In genomic region chr18:34299828-34300227, GRCh38 we compare ENCODE assay signal across 25 cellular contexts.
DNase-seq lines count a peak whose midpoint lies in the region; ATAC-seq, FAIRE-seq and TF ChIP-seq lines count a peak whose summit lies in the region.
"Had no signal": no experiment of that assay in that cellular context is flagged by ENCODE, and none has a peak within 500 bp of the region (broad histone marks: within the 10 kb centered on the region; RNA-seq: fewer than 3 reads in every experiment).

No MANE protein-coding gene starts in this region.

- DNase-seq in GM06990 (ENCODE audit: extremely low read depth, insufficient read length) (peak; percentile 20), GM12892 (ENCODE audit: insufficient read length) (no peak), NCI-H2227 treated with DMSO at 0.1 percent for 48 hours (lab: John Stamatoyannopoulos, UW) (peak; percentile 35), posterior vena cava (ENCODE audit: low spot score) (no peak), NCI-H1105 (lab: John Stamatoyannopoulos, UW) (no peak)
- DNase-seq: 8988T; ACHN; AML-193; BE2C; Calu3; CD4-positive, alpha-beta T cell; CD8-positive, alpha-beta memory T cell; DMS53; DMS79 treated with DMSO at 0.1 percent for 48 hours; GF-D8; GM23248; H7; HCEC 1CT had no signal

- no peak overlapping the region for H3K9ac ChIP-seq in neural cell (ENCODE audit: low read length)
- H3K9ac ChIP-seq: BLaER1 treated with 17β-estradiol and CSF1 and Interleukin-3, amounts not matched to agents 10 nM and 100 nM; GM23248 had no signal

- H3K9me3 ChIP-seq in neural cell (ENCODE audit: low read length): no peaks in the 10 kb centered on the region
- H3K9me3 ChIP-seq: A549, BE2C had no signal

- no peak overlapping the region for H2AFZ ChIP-seq in neural cell (ENCODE audit: low read depth, low read length)
- H2AFZ ChIP-seq: GM23248 had no signal

- ATAC-seq in GM18502 (IDR thresholded peaks at IDR 0.05; ENCODE audit: poor library complexity, unreplicated experiment): no peak
- ATAC-seq in GM19467 (IDR thresholded peaks at IDR 0.05; ENCODE audit: unreplicated experiment): no peak
- ATAC-seq: A549 had no signal

- TF ChIP-seq CTCF in GM06990 (IDR thresholded peaks at IDR 0.05; ENCODE audit: insufficient read depth, low read length, poor library complexity, severe bottlenecking) (no peak), neural cell (IDR thresholded peaks at IDR 0.05; ENCODE audit: poor library complexity, severe bottlenecking) (no peak)

- FAIRE-seq in GM12892 (lab: Jason Lieb, UNC): peak; percentile 86
- FAIRE-seq: A549, GM12891, H1 had no signal

- intact Hi-C loops in posterior vena cava (cut with DNase I): no loop called here

- TF ChIP-seq EP300 in neural cell (conservative IDR thresholded peaks at IDR 0.05; ENCODE audit: poor library complexity, severe bottlenecking): no peak

- H3F3A ChIP-seq in neural cell (ENCODE audit: insufficient read depth, low read length, poor library complexity, severe bottlenecking): no peaks in the 10 kb centered on the region

- H3K27ac ChIP-seq in neural cell (ENCODE audit: low read length): no peak overlapping the region
- H3K27ac ChIP-seq: A549; BLaER1 treated with 17β-estradiol and CSF1 and Interleukin-3, amounts not matched to agents 10 nM and 100 nM; GM23248 had no signal

- H3K36me3 ChIP-seq in GM06990 (ENCODE audit: control insufficient read depth, insufficient read depth, low read length) (no peaks in the 10 kb centered on the region), neural cell (ENCODE audit: insufficient read depth, low read length) (no peaks in the 10 kb centered on the region)
- H3K36me3 ChIP-seq: BE2C; BLaER1 treated with 17β-estradiol and CSF1 and Interleukin-3, amounts not matched to agents 10 nM and 100 nM had no signal

- H3K79me2 ChIP-seq in neural cell (replicated peaks; ENCODE audit: insufficient read depth, low read length): no peaks in the 10 kb centered on the region

- H3K27me3 ChIP-seq in GM06990 (replicated peaks; ENCODE audit: control insufficient read depth, insufficient read depth, low read length) (no peaks in the 10 kb centered on the region), neural cell (ENCODE audit: insufficient read depth, low read depth, low read length) (no peaks in the 10 kb centered on the region)
- H3K27me3 ChIP-seq: BE2C; BLaER1 treated with 17β-estradiol and CSF1 and Interleukin-3, amounts not matched to agents 10 nM and 100 nM had no signal

- no peak for TF ChIP-seq RAD21 in neural cell (conservative IDR thresholded peaks at IDR 0.05)

- no peak overlapping the region for H3K4me2 ChIP-seq in neural cell (ENCODE audit: low read length)
- H3K4me2 ChIP-seq: A549; BLaER1 treated with 17β-estradiol and CSF1 and Interleukin-3, amounts not matched to agents 10 nM and 100 nM had no signal

- H3K4me3 ChIP-seq in GM06990 (replicated peaks; ENCODE audit: low read depth, low read length): no peak overlapping the region
- no peak overlapping the region for H3K4me3 ChIP-seq in neural cell (ENCODE audit: low read length)
- H3K4me3 ChIP-seq: A549; BLaER1 treated with 17β-estradiol and CSF1 and Interleukin-3, amounts not matched to agents 10 nM and 100 nM; GM23248 had no signal

- no peaks in the 10 kb centered on the region for H3K9me2 ChIP-seq in neural cell (ENCODE audit: insufficient read depth, low read length)

- H4K20me1 ChIP-seq in neural cell (ENCODE audit: insufficient read depth): no peaks in the 10 kb centered on the region
- H4K20me1 ChIP-seq: BLaER1 treated with 17β-estradiol and CSF1 and Interleukin-3, amounts not matched to agents 10 nM and 100 nM had no signal

- peak; percentile 27; the same call in 1 of the 2 replicates for TF ChIP-seq POLR2A in GM12892 (IDR thresholded peaks at IDR 0.05; ENCODE audit: low read depth, low read length)

TF ChIP-seq in neural cell, 6 proteins besides CTCF, POLR2A, EP300 and RAD21:
- no peak for TF ChIP-seq TAF1 (IDR thresholded peaks at IDR 0.05; ENCODE audit: low read depth)
- no peak for TF ChIP-seq SMC3 (conservative IDR thresholded peaks at IDR 0.05; ENCODE audit: poor library complexity)
- peak; percentile 20 for TF ChIP-seq POLR2AphosphoS5 (IDR thresholded peaks at IDR 0.05)
- no peak for TF ChIP-seq MXI1 (conservative IDR thresholded peaks at IDR 0.05; ENCODE audit: poor library complexity, severe bottlenecking)
- TF ChIP-seq, protein P1, sequence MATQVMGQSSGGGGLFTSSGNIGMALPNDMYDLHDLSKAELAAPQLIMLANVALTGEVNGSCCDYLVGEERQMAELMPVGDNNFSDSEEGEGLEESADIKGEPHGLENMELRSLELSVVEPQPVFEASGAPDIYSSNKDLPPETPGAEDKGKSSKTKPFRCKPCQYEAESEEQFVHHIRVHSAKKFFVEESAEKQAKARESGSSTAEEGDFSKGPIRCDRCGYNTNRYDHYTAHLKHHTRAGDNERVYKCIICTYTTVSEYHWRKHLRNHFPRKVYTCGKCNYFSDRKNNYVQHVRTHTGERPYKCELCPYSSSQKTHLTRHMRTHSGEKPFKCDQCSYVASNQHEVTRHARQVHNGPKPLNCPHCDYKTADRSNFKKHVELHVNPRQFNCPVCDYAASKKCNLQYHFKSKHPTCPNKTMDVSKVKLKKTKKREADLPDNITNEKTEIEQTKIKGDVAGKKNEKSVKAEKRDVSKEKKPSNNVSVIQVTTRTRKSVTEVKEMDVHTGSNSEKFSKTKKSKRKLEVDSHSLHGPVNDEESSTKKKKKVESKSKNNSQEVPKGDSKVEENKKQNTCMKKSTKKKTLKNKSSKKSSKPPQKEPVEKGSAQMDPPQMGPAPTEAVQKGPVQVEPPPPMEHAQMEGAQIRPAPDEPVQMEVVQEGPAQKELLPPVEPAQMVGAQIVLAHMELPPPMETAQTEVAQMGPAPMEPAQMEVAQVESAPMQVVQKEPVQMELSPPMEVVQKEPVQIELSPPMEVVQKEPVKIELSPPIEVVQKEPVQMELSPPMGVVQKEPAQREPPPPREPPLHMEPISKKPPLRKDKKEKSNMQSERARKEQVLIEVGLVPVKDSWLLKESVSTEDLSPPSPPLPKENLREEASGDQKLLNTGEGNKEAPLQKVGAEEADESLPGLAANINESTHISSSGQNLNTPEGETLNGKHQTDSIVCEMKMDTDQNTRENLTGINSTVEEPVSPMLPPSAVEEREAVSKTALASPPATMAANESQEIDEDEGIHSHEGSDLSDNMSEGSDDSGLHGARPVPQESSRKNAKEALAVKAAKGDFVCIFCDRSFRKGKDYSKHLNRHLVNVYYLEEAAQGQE (IDR thresholded peaks at IDR 0.05; ENCODE audit: borderline replicate concordance): no peak

Comparison
In these comparisons a context has a peak if more than half of its experiments do, and no peak if none do; other contexts are left out.
1. DNase-seq: peak in GM06990 (single experiment) and NCI-H2227 treated with DMSO at 0.1 percent for 48 hours (single experiment); none in GM12892 (single experiment), posterior vena cava (single experiment) and NCI-H1105 (single experiment).